In genomic region chr20:32052090-32052791, GRCh38 we compare ENCODE assay signal across 8 cellular contexts. TPM values are rescaled to one million over a fixed set of nuclear protein-coding genes. Genes with fewer than 3 reads are reported as not detected.
A peak's percentile ranks its signal among the peaks of the same experiment; 100 is the strongest.
DNase-seq lines count a peak whose midpoint lies in the region; ATAC-seq and TF ChIP-seq lines count a peak whose summit lies in the region.
"Had no signal": no experiment of that assay in that cellular context is flagged by ENCODE, and none has a peak within 500 bp of the region (broad histone marks: within the 10 kb centered on the region; RNA-seq: fewer than 3 reads in every experiment).

Gene HCK (plus strand): TSS chr20:32052242.

- H3K27me3 ChIP-seq in SK-N-SH (ENCODE audit: insufficient read depth) (peaks cover 58% of the 10 kb centered on the region), iPS DF 6.9 (ENCODE audit: control insufficient read depth, insufficient read depth, low read length) (peaks cover 18% of the 10 kb centered on the region)

- ATAC-seq in GM21786 (IDR thresholded peaks at IDR 0.05; ENCODE audit: unreplicated experiment) (peak; percentile 55), HG03342 (IDR thresholded peaks at IDR 0.05; ENCODE audit: unreplicated experiment) (no peak), GM21381 (IDR thresholded peaks at IDR 0.05; ENCODE audit: unreplicated experiment) (no peak)
- ATAC-seq in stimulated activated effector memory CD8-positive, alpha-beta T cell treated with anti-CD3 and anti-CD28 coated beads, Interleukin-12 subunit alpha, Interleukin-12 subunit beta, amount 100 ng/mL, for 72 hours = peak; percentile 49

- TF ChIP-seq CTCF in SK-N-SH (IDR thresholded peaks at IDR 0.05) = no peak

- no peaks in the 10 kb centered on the region for H3K9me3 ChIP-seq in SK-N-SH
- H3K9me3 ChIP-seq in iPS DF 6.9 (ENCODE audit: control insufficient read depth, insufficient read depth, low read length) = no peaks in the 10 kb centered on the region

- 6% methylated on average over 25 of the region's 58 CpGs for whole genome bisulfite sequencing in SK-N-SH (ENCODE audit: low lambda C conversion rate)
- no CpG with 5 or more reads among the region's 58 CpGs for WGBS in iPS DF 6.9 (ENCODE audit: insufficient coverage, insufficient read length)

- H3K27ac Mint-ChIP-seq in stimulated activated effector memory CD8-positive, alpha-beta T cell treated with anti-CD3 and anti-CD28 coated beads, Interleukin-12 subunit alpha, Interleukin-12 subunit beta, amount 100 ng/mL, for 72 hours = peak within 1 kb of the TSS; percentile 29

- H4K20me1 ChIP-seq in SK-N-SH (ENCODE audit: insufficient read depth) = no peaks in the 10 kb centered on the region

- DNase-seq in SK-N-SH (peak; percentile 57), iPS DF 6.9 (ENCODE audit: low read depth, low spot score) (no peak), cerebellar cortex (ENCODE audit: low spot score) (no peak)
- DNase-seq in stimulated activated effector memory CD8-positive, alpha-beta T cell treated with anti-CD3 and anti-CD28 coated beads, Interleukin-12 subunit alpha, Interleukin-12 subunit beta, amount 100 ng/mL, for 72 hours (ENCODE audit: low spot score in 2 of 2) = no peak

- H3K4me3 ChIP-seq in SK-N-SH (ENCODE audit: low read depth in 2 of 2, low read length in 1 of 2) (peak within 1 kb of the TSS in 1 of 2 experiments; percentile 10; a peak in 1 of 4 replicates), iPS DF 6.9 (ENCODE audit: low read length) (peak within 1 kb of the TSS; percentile 36; the same call in 1 of the 2 replicates)

- no peaks in the 10 kb centered on the region for H3K9me2 ChIP-seq in SK-N-SH

- H3K9me3 Mint-ChIP-seq in stimulated activated effector memory CD8-positive, alpha-beta T cell treated with anti-CD3 and anti-CD28 coated beads, Interleukin-12 subunit alpha, Interleukin-12 subunit beta, amount 100 ng/mL, for 72 hours = no peaks in the 10 kb centered on the region

- no peaks in the 10 kb centered on the region for H3F3A ChIP-seq in SK-N-SH (replicated peaks; ENCODE audit: insufficient read depth)

- no peaks in the 10 kb centered on the region for H3K36me3 ChIP-seq in SK-N-SH (replicated peaks in 1 of 2; ENCODE audit: control insufficient read depth in 1 of 2, insufficient read depth in 2 of 2, low read length in 1 of 2)
- no peaks in the 10 kb centered on the region for H3K36me3 ChIP-seq in iPS DF 6.9 (ENCODE audit: control insufficient read depth, insufficient read depth, low read length)

- no peaks in the 10 kb centered on the region for H3K79me2 ChIP-seq in SK-N-SH (ENCODE audit: insufficient read depth)

- peak within 1 kb of the TSS; percentile 67 for H3K4me3 Mint-ChIP-seq in stimulated activated effector memory CD8-positive, alpha-beta T cell treated with anti-CD3 and anti-CD28 coated beads, Interleukin-12 subunit alpha, Interleukin-12 subunit beta, amount 100 ng/mL, for 72 hours

- no peak for TF ChIP-seq RAD21 in SK-N-SH (IDR thresholded peaks at IDR 0.05; ENCODE audit: low read length)

- H3K4me1 ChIP-seq in SK-N-SH (ENCODE audit: control insufficient read depth in 1 of 2, insufficient read depth in 2 of 2, low read depth in 1 of 2, low read length in 1 of 2) = no peaks in the 10 kb centered on the region; a peak in 1 of 4 replicates
- peaks cover 6% of the 10 kb centered on the region for H3K4me1 ChIP-seq in iPS DF 6.9 (ENCODE audit: control insufficient read depth, insufficient read depth, low read length)

- no peak within 1 kb of the TSS for H3K4me2 ChIP-seq in SK-N-SH

- H3K27ac ChIP-seq in SK-N-SH (ENCODE audit: low read depth in 2 of 2, low read length in 1 of 2) = no peak within 1 kb of the TSS
- H3K27ac ChIP-seq in iPS DF 6.9 (ENCODE audit: low read length) = no peak within 1 kb of the TSS

- CTCF ChIA-PET in SK-N-SH (lab: Yijun Ruan, JAX) = interaction anchor here (1.3 kb wide), 1 partner anchor 40 kb away, joined by 3 read pairs; no protein-coding TSS in a partner anchor

- peaks cover 14% of the 10 kb centered on the region for H3K4me1 Mint-ChIP-seq in stimulated activated effector memory CD8-positive, alpha-beta T cell treated with anti-CD3 and anti-CD28 coated beads, Interleukin-12 subunit alpha, Interleukin-12 subunit beta, amount 100 ng/mL, for 72 hours

- no peaks in the 10 kb centered on the region for H3K36me3 Mint-ChIP-seq in stimulated activated effector memory CD8-positive, alpha-beta T cell treated with anti-CD3 and anti-CD28 coated beads, Interleukin-12 subunit alpha, Interleukin-12 subunit beta, amount 100 ng/mL, for 72 hours

- no peak within 1 kb of the TSS for H3K9ac ChIP-seq in SK-N-SH

- no peak for TF ChIP-seq EP300 in SK-N-SH (IDR thresholded peaks at IDR 0.05; ENCODE audit: borderline replicate concordance in 1 of 2, low read depth in 1 of 2, low read length in 1 of 2)

- POLR2A ChIA-PET in SK-N-SH (lab: Yijun Ruan, JAX) = no interaction called here

- no peak within 1 kb of the TSS for H2AFZ ChIP-seq in SK-N-SH (ENCODE audit: low read depth)

TF ChIP-seq in SK-N-SH, 30 proteins besides CTCF, POLR2A, EP300 and RAD21:
- TF ChIP-seq ELF1 (IDR thresholded peaks at IDR 0.05) = no peak

RNA-seq across cellular contexts. Expression of gene HCK, which starts in this region (rescaled TPM):
- polyA plus RNA-seq in SK-N-SH (2012; rRNA removed) = not detected in 2 replicates
- polyA plus RNA-seq in SK-N-SH (2012; cell fraction: cytosol; rRNA removed) = not detected in 2 replicates
- polyA plus RNA-seq in SK-N-SH (2012; cell fraction: nucleus; rRNA removed) = not detected in 2 replicates
- polyA plus RNA-seq: fibroblast of lung had no signal

Comparison
In these comparisons a context has a peak if more than half of its experiments do, and no peak if none do; other contexts are left out.
1. Peak in DNase-seq in SK-N-SH; RNA of the gene not detected or under 1 TPM.
2. ATAC-seq: peak in GM21786 (single experiment) and stimulated activated effector memory CD8-positive, alpha-beta T cell treated with anti-CD3 and anti-CD28 coated beads, Interleukin-12 subunit alpha, Interleukin-12 subunit beta, amount 100 ng/mL, for 72 hours (single experiment); none in HG03342 (single experiment) and GM21381 (single experiment).